Comparison of ENCODE assay signal across 25 cellular contexts in genomic region chr10:98097175-98097574, GRCh38.
"Had no signal": no experiment of that assay in that cellular context is flagged by ENCODE, and none has a peak within 500 bp of the region (broad histone marks: within the 10 kb centered on the region; RNA-seq: fewer than 3 reads in every experiment).

No MANE protein-coding gene starts in this region.

- H3K27ac Mint-ChIP-seq: immature natural killer cell; naive thymus-derived CD4-positive, alpha-beta T cell; natural killer cell treated with Interleukin-12 subunit alpha and Interleukin-12 subunit beta and Interleukin-15 and Interleukin-18, amount 100 ng/mL, for 72 hours; stimulated activated memory B cell treated with anti-CD40 and anti-IgM and Interleukin-4, amounts not matched to agents 10 μg/mL and 1 μg/mL and 100 μg/mL, for 72 hours had no signal

- H3K4me3 Mint-ChIP-seq: immature natural killer cell; naive thymus-derived CD4-positive, alpha-beta T cell; natural killer cell treated with Interleukin-12 subunit alpha and Interleukin-12 subunit beta and Interleukin-15 and Interleukin-18, amount 100 ng/mL, for 72 hours; stimulated activated memory B cell treated with anti-CD40 and anti-IgM and Interleukin-4, amounts not matched to agents 10 μg/mL and 1 μg/mL and 100 μg/mL, for 72 hours had no signal

- H3K9me3 Mint-ChIP-seq: immature natural killer cell; naive thymus-derived CD4-positive, alpha-beta T cell; natural killer cell treated with Interleukin-12 subunit alpha and Interleukin-12 subunit beta and Interleukin-15 and Interleukin-18, amount 100 ng/mL, for 72 hours; stimulated activated memory B cell treated with anti-CD40 and anti-IgM and Interleukin-4, amounts not matched to agents 10 μg/mL and 1 μg/mL and 100 μg/mL, for 72 hours had no signal

- H3K79me2 ChIP-seq: parathyroid adenoma had no signal

- H3K9me3 ChIP-seq: left lung, lower lobe of right lung, mucosa of descending colon, psoas muscle, sigmoid colon, spleen, suprapubic skin, thoracic aorta, tibial artery, upper lobe of right lung had no signal

- H3K27me3 ChIP-seq: upper lobe of right lung had no signal

- H2AFZ ChIP-seq: parathyroid adenoma had no signal

- H3K9ac ChIP-seq: parathyroid adenoma had no signal

- H3K4me1 ChIP-seq: left lung, lower lobe of right lung, parathyroid adenoma, psoas muscle, sigmoid colon, spleen, suprapubic skin, tibial artery, upper lobe of right lung had no signal

- H3K27ac ChIP-seq: left lung, lower lobe of right lung, parathyroid adenoma, psoas muscle, sigmoid colon, spleen, suprapubic skin, thoracic aorta, tibial artery, upper lobe of right lung had no signal

- H3K36me3 ChIP-seq: left lung, lower lobe of right lung, sigmoid colon, spleen, suprapubic skin, thoracic aorta, tibial artery, upper lobe of right lung had no signal

- H3K4me1 Mint-ChIP-seq: immature natural killer cell; naive thymus-derived CD4-positive, alpha-beta T cell; stimulated activated memory B cell treated with anti-CD40 and anti-IgM and Interleukin-4, amounts not matched to agents 10 μg/mL and 1 μg/mL and 100 μg/mL, for 72 hours had no signal

- H3K4me3 ChIP-seq: left lung, lower lobe of right lung, mucosa of descending colon, psoas muscle, sigmoid colon, spleen, suprapubic skin, thoracic aorta, tibial artery, upper lobe of right lung had no signal

- DNase-seq: hypothalamus; immature natural killer cell; kidney; left colon; left lung; lower lobe of right lung; mammary epithelial cell; midbrain; mucosa of descending colon; naive thymus-derived CD4-positive, alpha-beta T cell; nucleus accumbens; psoas muscle; sigmoid colon; small intestine; spleen; stimulated activated CD4-positive, alpha-beta T cell treated with anti-CD3 and anti-CD28 coated beads, Interleukin-4, amount 100 ng/mL, for 24 hours; stimulated activated naive CD4-positive, alpha-beta T cell treated with Interleukin-2 at 50 U/mL for 16 hours; tibial artery; trophoblast cell; upper lobe of right lung had no signal

- ATAC-seq: left colon; left lung; lower lobe of right lung; mucosa of descending colon; naive thymus-derived CD4-positive, alpha-beta T cell; psoas muscle; stimulated activated memory B cell treated with anti-CD40 and anti-IgM and Interleukin-4, amounts not matched to agents 10 μg/mL and 1 μg/mL and 100 μg/mL, for 72 hours; upper lobe of right lung had no signal
